10 cellular contexts compared by ENCODE assay signal in the genomic region with DNA sequence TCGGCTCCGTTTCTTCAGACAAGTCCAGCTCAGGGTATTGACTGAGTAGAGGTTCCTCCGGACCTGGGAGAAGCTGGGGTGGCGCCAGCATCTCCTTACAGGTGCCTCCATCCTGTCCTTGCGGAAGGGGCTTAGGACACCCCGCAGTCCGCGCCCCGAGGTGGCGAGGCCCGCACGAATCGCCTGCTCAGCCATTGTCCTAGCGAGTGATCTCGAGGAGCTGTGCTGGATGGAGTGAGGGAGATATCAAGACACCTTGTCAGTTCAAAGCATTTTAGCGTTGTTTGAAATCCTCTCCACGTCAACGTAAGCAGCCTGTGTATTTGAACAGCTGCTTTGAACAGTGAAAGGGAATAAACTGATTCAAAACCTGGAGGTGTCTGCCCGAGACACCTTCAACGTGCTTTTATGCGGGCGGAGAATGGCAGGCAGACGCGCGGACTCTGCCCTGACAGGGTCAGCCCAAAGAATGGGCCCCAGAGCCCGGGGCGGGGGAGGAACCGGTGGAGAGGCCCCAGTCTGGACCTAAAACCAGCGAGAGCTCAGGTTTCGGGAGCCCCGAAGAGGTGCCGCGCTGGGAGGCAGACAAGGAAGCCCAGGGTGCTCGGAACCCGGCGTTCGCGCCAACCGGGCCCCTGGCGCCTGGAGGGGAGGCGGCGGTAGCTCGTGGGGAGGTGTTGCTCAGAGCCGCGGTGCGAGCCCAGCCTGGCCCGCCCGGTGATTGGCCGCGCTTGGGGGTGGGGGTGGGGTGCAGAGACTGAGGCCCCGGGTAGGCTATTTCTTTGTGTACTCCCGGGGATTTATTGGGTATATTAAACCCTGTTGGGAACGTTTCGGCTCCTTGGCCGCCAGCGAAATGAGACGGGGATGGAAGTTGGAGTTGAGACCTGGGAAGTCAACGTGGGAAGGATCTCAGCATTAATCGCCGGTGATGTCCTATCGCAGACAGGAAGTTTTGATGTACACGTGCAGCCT. TPM values are rescaled to one million over a fixed set of nuclear protein-coding genes. Genes with fewer than 3 reads are reported as not detected.
DNase-seq lines count a peak whose midpoint lies in the region; ATAC-seq and TF ChIP-seq lines count a peak whose summit lies in the region.
"Had no signal": no experiment of that assay in that cellular context is flagged by ENCODE, and none has a peak within 500 bp of the region (broad histone marks: within the 10 kb centered on the region; RNA-seq: fewer than 3 reads in every experiment).

No MANE protein-coding gene starts in this region.

- no peaks in the 10 kb centered on the region for H3K9me3 Mint-ChIP-seq in neural crest cell

- POLR2A ChIA-PET in GM10248 (lab: Yijun Ruan, JAX), result no interaction called here

- DNase-seq in GM10248 (ENCODE audit: extremely low spot score) (peak; percentile 20), NCI-H2029 treated with DMSO at 0.1 percent for 48 hours (lab: John Stamatoyannopoulos, UW) (peak; percentile 16), neural crest cell (ENCODE audit: low read depth, low spot score) (no peak), AML-193 (lab: John Stamatoyannopoulos, UW) (no peak), LoVo (ENCODE audit: low spot score) (no peak), gastrocnemius medialis (no peak), thyroid gland (no peak)
- DNase-seq: amniotic stem cell had no signal

- peak overlapping the region in 1 of 4 donors; percentile 39 for H3K4me3 ChIP-seq in gastrocnemius medialis
- no peak overlapping the region for H3K4me3 ChIP-seq in thyroid gland (replicated peaks in 1 of 3)
- H3K4me3 ChIP-seq: left lung had no signal

- H3K27ac Mint-ChIP-seq in neural crest cell (ENCODE audit: unreplicated experiment), result peak overlapping the region; percentile 98

- H3K36me3 Mint-ChIP-seq in neural crest cell (ENCODE audit: low read depth), result peaks cover 7% of the 10 kb centered on the region

- in situ Hi-C loops in gastrocnemius medialis (cut with MboI; ENCODE audit: low sequenced_read_pairs in 4 of 4), result loop anchor here in 1 of 4 donors (25.0 kb wide), 1 partner anchor 1344 kb away; no protein-coding TSS in a partner anchor

- peak overlapping the region; percentile 100 for H3K4me3 Mint-ChIP-seq in neural crest cell

- peaks cover 92 to 98% (median 95%) of the 10 kb centered on the region in 3 donors for H3K27me3 ChIP-seq in gastrocnemius medialis
- peaks cover 54% of the 10 kb centered on the region for H3K27me3 ChIP-seq in thyroid gland

- H3K27me3 Mint-ChIP-seq in neural crest cell (ENCODE audit: low read depth), result peaks cover 84% of the 10 kb centered on the region

- H3K4me1 Mint-ChIP-seq in neural crest cell, result peaks cover 77% of the 10 kb centered on the region

- no peaks in the 10 kb centered on the region for H3K36me3 ChIP-seq in gastrocnemius medialis
- no peaks in the 10 kb centered on the region for H3K36me3 ChIP-seq in thyroid gland
- H3K36me3 ChIP-seq: left lung had no signal

- 4 to 5% methylated on average over 31 to 62 of the region's 62 CpGs for WGBS in thyroid gland, 2 donors

- TF ChIP-seq CTCF in GM10248 (IDR thresholded peaks at IDR 0.05; ENCODE audit: control extremely low read depth, extremely low read depth, low read depth, missing control alignments) (no peak), neural crest cell (conservative IDR thresholded peaks at IDR 0.05) (no peak), gastrocnemius medialis (IDR thresholded peaks at IDR 0.05 in 4 of 5, conservative IDR thresholded peaks at IDR 0.05 in 1 of 5) (no peak), thyroid gland (IDR thresholded peaks at IDR 0.05) (no peak)

- peaks cover 25 to 53% of the 10 kb centered on the region in 2 donors for H3K4me1 ChIP-seq in gastrocnemius medialis
- H3K4me1 ChIP-seq in thyroid gland, result peaks cover 41 to 50% of the 10 kb centered on the region in 2 donors

- H3K9me3 ChIP-seq in gastrocnemius medialis (no peaks in the 10 kb centered on the region), thyroid gland (no peaks in the 10 kb centered on the region)
- H3K9me3 ChIP-seq: left lung had no signal

- H3K27ac ChIP-seq in cingulate gyrus (ENCODE audit: low read depth, low read length), result peak overlapping the region; percentile 29
- H3K27ac ChIP-seq in gastrocnemius medialis, result no peak overlapping the region
- no peak overlapping the region for H3K27ac ChIP-seq in thyroid gland
- H3K27ac ChIP-seq: left lung had no signal

- CTCF ChIA-PET in GM10248 (lab: Yijun Ruan, JAX), result interaction anchor here (1.3 to 4.9 kb wide), 2 partner anchors 9 to 14 kb away, joined by 3 to 31 read pairs; no protein-coding TSS in a partner anchor

- intact Hi-C loops in gastrocnemius medialis (cut with DNase I; ENCODE audit: low total_unique reads) (no loop called here), thyroid gland (cut with DNase I) (no loop called here)

- no peak for ATAC-seq in gastrocnemius medialis

- no peak for TF ChIP-seq POLR2A in gastrocnemius medialis (IDR thresholded peaks at IDR 0.05)
- no peak for TF ChIP-seq POLR2A in thyroid gland (IDR thresholded peaks at IDR 0.05)

RNA-seq across cellular contexts. Expression of a gene that starts 3.0 kb away (rescaled TPM):
- total RNA-seq in neural crest cell (111 and 114 TPM in 2 replicates), gastrocnemius medialis (under 1 TPM in 1 of 4 donors, not detected in 3; 0.07 TPM), thyroid gland (not detected)
- total RNA-seq: left lung had no signal

Comparison
In these comparisons a context has a peak if more than half of its experiments do, and no peak if none do; other contexts are left out.
1. DNase-seq: peak in GM10248 (single experiment) and NCI-H2029 treated with DMSO at 0.1 percent for 48 hours (single experiment); none in neural crest cell (single experiment), AML-193 (0 of 2), LoVo (single experiment), gastrocnemius medialis (0 of 2) and thyroid gland (0 of 2).
2. RNA of a gene that starts 3.0 kb away (total RNA-seq): 111 to 114 TPM in neural crest cell; 0.07 TPM in gastrocnemius medialis and not detected in thyroid gland; every median in the first group is over 100 times any median in the second.